Comparison of ENCODE assay signal across 16 cellular contexts in the genomic region with DNA sequence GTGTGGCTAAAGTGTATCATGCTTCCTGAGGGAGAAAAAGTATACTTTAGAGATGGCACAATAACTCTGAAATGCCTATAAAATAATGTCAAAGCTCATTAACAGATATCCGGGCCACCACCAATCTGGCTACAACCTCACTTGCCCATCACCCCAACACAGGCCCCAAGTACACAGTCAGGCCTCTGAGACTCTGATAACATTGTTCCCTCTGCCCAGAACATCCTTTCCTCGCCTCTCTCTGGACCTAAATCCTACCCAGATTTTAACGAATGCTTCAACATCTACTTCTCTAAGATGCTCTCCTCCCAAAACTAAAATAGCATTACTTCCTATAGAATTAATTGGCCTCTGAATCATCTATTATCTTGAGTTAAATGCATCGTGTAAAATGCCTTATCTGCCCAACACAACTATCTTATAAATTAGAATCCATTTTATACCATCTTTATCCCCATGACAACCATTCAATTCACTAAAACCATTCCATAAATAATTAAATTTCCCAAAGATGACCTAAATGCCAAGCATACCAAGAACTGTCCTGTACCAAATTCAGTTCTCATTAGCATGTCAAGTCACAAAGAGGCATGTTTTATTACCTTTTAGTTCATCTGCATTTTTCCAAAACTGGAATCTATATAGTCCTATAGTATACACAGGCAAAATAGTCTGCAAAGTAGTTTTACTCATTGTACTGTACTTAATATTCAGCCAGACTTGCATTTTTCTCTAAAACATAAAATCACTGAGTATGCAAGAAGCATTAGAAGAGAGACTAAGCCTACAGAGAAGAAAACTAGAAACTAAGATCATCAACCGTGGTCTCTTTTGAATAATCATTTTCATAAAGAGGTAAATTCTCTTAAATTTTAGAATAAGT.
"Had no signal": no experiment of that assay in that cellular context is flagged by ENCODE, and none has a peak within 500 bp of the region (broad histone marks: within the 10 kb centered on the region; RNA-seq: fewer than 3 reads in every experiment).

No MANE protein-coding gene starts in this region.

- H3K9me3 Mint-ChIP-seq: activated naive CD4-positive, alpha-beta T cell treated with anti-CD3 and anti-CD28 coated beads, Interleukin-2, amount 10 ng/mL, durations not matched to agents 7 days and 5 days; activated T-cell treated with anti-CD3 and anti-CD28 coated beads, Interleukin-2, amount 50 U/mL, for 24 hours; stimulated activated naive B cell treated with anti-CD40 and anti-IgM and Interleukin-4, amounts not matched to agents 10 μg/mL and 1 μg/mL and 100 μg/mL, for 72 hours had no signal

- H3K9me3 ChIP-seq: ascending aorta, gastrocnemius medialis, heart left ventricle, spleen had no signal

- DNase-seq: activated CD4-positive, alpha-beta T cell treated with anti-CD3 and anti-CD28 coated beads, Interleukin-2, amount 50 U/mL, for 4 hours; activated effector memory CD4-positive, alpha-beta T cell treated with Interleukin-2 at 50 U/mL for 16 hours; activated naive CD4-positive, alpha-beta T cell treated with anti-CD3 and anti-CD28 coated beads, Interleukin-2, amount 10 ng/mL, durations not matched to agents 7 days and 5 days; activated T-cell treated with anti-CD3 and anti-CD28 coated beads, Interleukin-2, amount 50 U/mL, for 24 hours; effector CD4-positive, alpha-beta T cell; gastrocnemius medialis; heart left ventricle; nephron progenitor cell; nucleus accumbens; spleen; stimulated activated CD4-positive, alpha-beta T cell treated with anti-CD3 and anti-CD28 coated beads, Interleukin-4, amount 100 ng/mL, for 4 hours; stimulated activated naive B cell treated with anti-CD40 and anti-IgM and Interleukin-4, amounts not matched to agents 10 μg/mL and 1 μg/mL and 100 μg/mL, for 72 hours; SW 1271 had no signal

- FAIRE-seq: TTC549 had no signal

- H3K27ac Mint-ChIP-seq: activated naive CD4-positive, alpha-beta T cell treated with anti-CD3 and anti-CD28 coated beads, Interleukin-2, amount 10 ng/mL, durations not matched to agents 7 days and 5 days; activated T-cell treated with anti-CD3 and anti-CD28 coated beads, Interleukin-2, amount 50 U/mL, for 24 hours; nephron progenitor cell; stimulated activated naive B cell treated with anti-CD40 and anti-IgM and Interleukin-4, amounts not matched to agents 10 μg/mL and 1 μg/mL and 100 μg/mL, for 72 hours had no signal

- H3K27me3 Mint-ChIP-seq: activated naive CD4-positive, alpha-beta T cell treated with anti-CD3 and anti-CD28 coated beads, Interleukin-2, amount 10 ng/mL, durations not matched to agents 7 days and 5 days; activated T-cell treated with anti-CD3 and anti-CD28 coated beads, Interleukin-2, amount 50 U/mL, for 24 hours; stimulated activated naive B cell treated with anti-CD40 and anti-IgM and Interleukin-4, amounts not matched to agents 10 μg/mL and 1 μg/mL and 100 μg/mL, for 72 hours had no signal

- H3K4me3 Mint-ChIP-seq: activated naive CD4-positive, alpha-beta T cell treated with anti-CD3 and anti-CD28 coated beads, Interleukin-2, amount 10 ng/mL, durations not matched to agents 7 days and 5 days; activated T-cell treated with anti-CD3 and anti-CD28 coated beads, Interleukin-2, amount 50 U/mL, for 24 hours; nephron progenitor cell; stimulated activated naive B cell treated with anti-CD40 and anti-IgM and Interleukin-4, amounts not matched to agents 10 μg/mL and 1 μg/mL and 100 μg/mL, for 72 hours had no signal

- ATAC-seq: esophagus mucosa; gastrocnemius medialis; heart left ventricle; stimulated activated naive B cell treated with anti-CD40 and anti-IgM and Interleukin-4, amounts not matched to agents 10 μg/mL and 1 μg/mL and 100 μg/mL, for 72 hours had no signal

- H3K4me1 Mint-ChIP-seq: nephron progenitor cell had no signal

- H3K27ac ChIP-seq: ascending aorta, gastrocnemius medialis, heart left ventricle, spleen had no signal

- H3K4me3 ChIP-seq: ascending aorta, gastrocnemius medialis, heart left ventricle, spleen had no signal
